16 cellular contexts compared by ENCODE assay signal in the genomic region with DNA sequence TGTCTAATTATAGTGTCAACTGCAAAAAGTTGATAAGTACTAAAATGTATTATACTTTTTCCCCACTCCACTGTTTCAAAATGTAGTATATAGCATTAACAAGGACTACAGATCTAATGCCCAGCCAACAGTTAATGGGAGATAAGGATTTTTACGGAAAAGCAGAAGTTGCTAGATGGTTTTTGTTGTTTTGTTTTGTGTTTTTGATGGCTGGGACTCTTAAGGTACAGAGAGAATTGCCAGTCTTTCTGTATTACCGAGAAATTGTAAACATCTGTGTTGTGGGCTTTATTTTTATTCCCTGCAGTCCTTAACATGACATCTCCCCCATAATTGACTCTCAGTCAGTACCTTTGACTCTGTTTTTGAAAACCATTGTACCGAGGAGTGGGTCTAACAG. TPM values are rescaled to one million over a fixed set of nuclear protein-coding genes. Genes with fewer than 3 reads are reported as not detected.
A peak's percentile ranks its signal among the peaks of the same experiment; 100 is the strongest.
DNase-seq lines count a peak whose midpoint lies in the region; ATAC-seq, FAIRE-seq and TF ChIP-seq lines count a peak whose summit lies in the region.
"Had no signal": no experiment of that assay in that cellular context is flagged by ENCODE, and none has a peak within 500 bp of the region (broad histone marks: within the 10 kb centered on the region; RNA-seq: fewer than 3 reads in every experiment).

No MANE protein-coding gene starts in this region.

- no peak for TF ChIP-seq EP300 in stomach (IDR thresholded peaks at IDR 0.05)

- H3K27me3 ChIP-seq in ascending aorta (no peaks in the 10 kb centered on the region), left lung (no peaks in the 10 kb centered on the region), stomach (no peaks in the 10 kb centered on the region)
- H3K27me3 ChIP-seq: testis had no signal

- 63 to 78% (median 70%) methylated on average over 3 of the region's 3 CpGs for WGBS in stomach, 5 donors

- TF ChIP-seq POLR2A in stomach (IDR thresholded peaks at IDR 0.05) (no peak), GM12892 (IDR thresholded peaks at IDR 0.05; ENCODE audit: low read depth, low read length) (no peak)

- H3K36me3 ChIP-seq in HEK293 (ENCODE audit: control insufficient read depth in 2 of 2, insufficient read depth in 1 of 2, low read length in 2 of 2), result no peaks in the 10 kb centered on the region
- H3K36me3 ChIP-seq in ascending aorta, result no peaks in the 10 kb centered on the region
- H3K36me3 ChIP-seq in left lung, result no peaks in the 10 kb centered on the region
- H3K36me3 ChIP-seq in stomach, result no peaks in the 10 kb centered on the region

- no peak overlapping the region for H3K4me3 ChIP-seq in HEK293 (ENCODE audit: low read depth, low read length)
- H3K4me3 ChIP-seq in ascending aorta, result no peak overlapping the region
- no peak overlapping the region for H3K4me3 ChIP-seq in left lung
- no peak overlapping the region for H3K4me3 ChIP-seq in stomach
- H3K4me3 ChIP-seq: testis had no signal

- H3K4me1 Mint-ChIP-seq in glutamatergic neuron (ENCODE audit: low read depth, unreplicated experiment), result peaks cover 51% of the 10 kb centered on the region

- ATAC-seq in left lung (no peak), GM18511 (IDR thresholded peaks at IDR 0.05; ENCODE audit: unreplicated experiment) (no peak), HG03139 (IDR thresholded peaks at IDR 0.05; ENCODE audit: unreplicated experiment) (no peak)

- DNase-seq in ascending aorta (ENCODE audit: low spot score in 2 of 2), result no peak
- DNase-seq in left lung, result no peak
- no peak for DNase-seq in stomach
- DNase-seq in glutamatergic neuron, result no peak
- DNase-seq in GM12892 (ENCODE audit: insufficient read length), result no peak
- DNase-seq: activated CD4-positive, alpha-beta T cell treated with anti-CD3 and anti-CD28 coated beads, Interleukin-2, amount 50 U/mL, for 4 hours; anterior cingulate cortex; midbrain; NCI-H1930; NCI-H774; occipital lobe; testis had no signal

- POLR2A ChIA-PET in HEK293 (lab: Yijun Ruan, JAX), result no interaction called here

- peaks cover 6% of the 10 kb centered on the region for H3K27me3 Mint-ChIP-seq in glutamatergic neuron (ENCODE audit: unreplicated experiment)

- intact Hi-C loops in ascending aorta (cut with DNase I), result loop anchor here (5.0 to 10.0 kb wide), 3 partner anchors 150 to 478 kb away; a partner anchor contains a TSS
- intact Hi-C loops in left lung (cut with DNase I), result no loop called here
- intact Hi-C loops in stomach (cut with DNase I; ENCODE audit: low total_unique reads), result no loop called here

- peaks cover 3% of the 10 kb centered on the region for H3K9me3 Mint-ChIP-seq in glutamatergic neuron (ENCODE audit: unreplicated experiment)
- H3K9me3 Mint-ChIP-seq: CD14-positive monocyte had no signal

- H3K27ac ChIP-seq in HEK293 (ENCODE audit: extremely low read depth, low read depth, low read length) (peak overlapping the region; percentile 61), ascending aorta (peak overlapping the region; percentile 95 to 99), left lung (peak overlapping the region; percentile 68 to 87), stomach (peak overlapping the region in 4 of 5 donors; percentile 80 to 85 (median 82))

- H3K4me3 Mint-ChIP-seq in glutamatergic neuron (ENCODE audit: unreplicated experiment), result no peak overlapping the region
- H3K4me3 Mint-ChIP-seq: CD14-positive monocyte had no signal

- no peak for FAIRE-seq in GM12892 (lab: Jason Lieb, UNC)

- no peak overlapping the region for H3K27ac Mint-ChIP-seq in glutamatergic neuron (ENCODE audit: unreplicated experiment)

- no peaks in the 10 kb centered on the region for H3K36me3 Mint-ChIP-seq in glutamatergic neuron (ENCODE audit: unreplicated experiment)
- H3K36me3 Mint-ChIP-seq: CD14-positive monocyte had no signal

- CTCF ChIA-PET in HEK293 (lab: Yijun Ruan, JAX), result no interaction called here

- peaks cover 80% of the 10 kb centered on the region for H3K4me1 ChIP-seq in HEK293 (ENCODE audit: control insufficient read depth, insufficient read depth, low read length)
- H3K4me1 ChIP-seq in ascending aorta, result peaks cover 38 to 84% of the 10 kb centered on the region in 2 donors
- peaks cover 43 to 76% of the 10 kb centered on the region in 2 donors for H3K4me1 ChIP-seq in left lung
- peaks cover 23 to 97% (median 66%) of the 10 kb centered on the region in 4 donors for H3K4me1 ChIP-seq in stomach

- H3K9me3 ChIP-seq in HEK293 (ENCODE audit: control insufficient read depth, insufficient read depth, low read depth, low read length) (no peaks in the 10 kb centered on the region), ascending aorta (no peaks in the 10 kb centered on the region), left lung (no peaks in the 10 kb centered on the region), stomach (no peaks in the 10 kb centered on the region)
- H3K9me3 ChIP-seq: testis had no signal

- TF ChIP-seq CTCF in HEK293 (tag by site-specific recombination; IDR thresholded peaks at IDR 0.05) (no peak), ascending aorta (IDR thresholded peaks at IDR 0.05) (no peak), left lung (IDR thresholded peaks at IDR 0.05) (no peak), stomach (IDR thresholded peaks at IDR 0.05) (no peak), glutamatergic neuron (IDR thresholded peaks at IDR 0.05; ENCODE audit: partially characterized antibody, unreplicated experiment) (no peak)

TF ChIP-seq in HEK293, 187 proteins besides CTCF, POLR2A, EP300 and RAD21:
- TF ChIP-seq IKZF3 (tag by site-specific recombination; IDR thresholded peaks at IDR 0.05) (0 out of 2 replicates have a peak, but pooled peaks have one; percentile 9), ZNF2 (tag by site-specific recombination; IDR thresholded peaks at IDR 0.05) (0 out of 2 replicates have a peak, but pooled peaks have one; percentile 35), ZBTB48 (tag by site-specific recombination; IDR thresholded peaks at IDR 0.05) (peak; percentile 13; the same call in 1 of the 2 replicates), ZBTB17 (tag by site-specific recombination; IDR thresholded peaks at IDR 0.05) (peak; percentile 53; the same call in 1 of the 2 replicates), ZNF335 (tag by site-specific recombination; conservative IDR thresholded peaks at IDR 0.05) (0 out of 2 replicates have a peak, but pooled peaks have one; percentile 10), ZNF324 (tag by site-specific recombination; IDR thresholded peaks at IDR 0.05) (no peak), ZNF239 (tag by site-specific recombination; IDR thresholded peaks at IDR 0.05) (peak; percentile 80; the same call in 1 of the 2 replicates), KLF16 (tag by site-specific recombination; IDR thresholded peaks at IDR 0.05) (no peak), ZNF121 (tag by site-specific recombination; IDR thresholded peaks at IDR 0.05) (peak; percentile 24; the same call in 1 of the 2 replicates)
- TF ChIP-seq, protein P1, sequence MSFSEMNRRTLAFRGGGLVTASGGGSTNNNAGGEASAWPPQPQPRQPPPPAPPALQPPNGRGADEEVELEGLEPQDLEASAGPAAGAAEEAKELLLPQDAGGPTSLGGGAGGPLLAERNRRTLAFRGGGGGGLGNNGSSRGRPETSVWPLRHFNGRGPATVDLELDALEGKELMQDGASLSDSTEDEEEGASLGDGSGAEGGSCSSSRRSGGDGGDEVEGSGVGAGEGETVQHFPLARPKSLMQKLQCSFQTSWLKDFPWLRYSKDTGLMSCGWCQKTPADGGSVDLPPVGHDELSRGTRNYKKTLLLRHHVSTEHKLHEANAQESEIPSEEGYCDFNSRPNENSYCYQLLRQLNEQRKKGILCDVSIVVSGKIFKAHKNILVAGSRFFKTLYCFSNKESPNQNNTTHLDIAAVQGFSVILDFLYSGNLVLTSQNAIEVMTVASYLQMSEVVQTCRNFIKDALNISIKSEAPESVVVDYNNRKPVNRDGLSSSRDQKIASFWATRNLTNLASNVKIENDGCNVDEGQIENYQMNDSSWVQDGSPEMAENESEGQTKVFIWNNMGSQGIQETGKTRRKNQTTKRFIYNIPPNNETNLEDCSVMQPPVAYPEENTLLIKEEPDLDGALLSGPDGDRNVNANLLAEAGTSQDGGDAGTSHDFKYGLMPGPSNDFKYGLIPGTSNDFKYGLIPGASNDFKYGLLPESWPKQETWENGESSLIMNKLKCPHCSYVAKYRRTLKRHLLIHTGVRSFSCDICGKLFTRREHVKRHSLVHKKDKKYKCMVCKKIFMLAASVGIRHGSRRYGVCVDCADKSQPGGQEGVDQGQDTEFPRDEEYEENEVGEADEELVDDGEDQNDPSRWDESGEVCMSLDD (tag by site-specific recombination; IDR thresholded peaks at IDR 0.05), result 0 out of 2 replicates have a peak, but pooled peaks have one; percentile 9
- TF ChIP-seq, protein P2, sequence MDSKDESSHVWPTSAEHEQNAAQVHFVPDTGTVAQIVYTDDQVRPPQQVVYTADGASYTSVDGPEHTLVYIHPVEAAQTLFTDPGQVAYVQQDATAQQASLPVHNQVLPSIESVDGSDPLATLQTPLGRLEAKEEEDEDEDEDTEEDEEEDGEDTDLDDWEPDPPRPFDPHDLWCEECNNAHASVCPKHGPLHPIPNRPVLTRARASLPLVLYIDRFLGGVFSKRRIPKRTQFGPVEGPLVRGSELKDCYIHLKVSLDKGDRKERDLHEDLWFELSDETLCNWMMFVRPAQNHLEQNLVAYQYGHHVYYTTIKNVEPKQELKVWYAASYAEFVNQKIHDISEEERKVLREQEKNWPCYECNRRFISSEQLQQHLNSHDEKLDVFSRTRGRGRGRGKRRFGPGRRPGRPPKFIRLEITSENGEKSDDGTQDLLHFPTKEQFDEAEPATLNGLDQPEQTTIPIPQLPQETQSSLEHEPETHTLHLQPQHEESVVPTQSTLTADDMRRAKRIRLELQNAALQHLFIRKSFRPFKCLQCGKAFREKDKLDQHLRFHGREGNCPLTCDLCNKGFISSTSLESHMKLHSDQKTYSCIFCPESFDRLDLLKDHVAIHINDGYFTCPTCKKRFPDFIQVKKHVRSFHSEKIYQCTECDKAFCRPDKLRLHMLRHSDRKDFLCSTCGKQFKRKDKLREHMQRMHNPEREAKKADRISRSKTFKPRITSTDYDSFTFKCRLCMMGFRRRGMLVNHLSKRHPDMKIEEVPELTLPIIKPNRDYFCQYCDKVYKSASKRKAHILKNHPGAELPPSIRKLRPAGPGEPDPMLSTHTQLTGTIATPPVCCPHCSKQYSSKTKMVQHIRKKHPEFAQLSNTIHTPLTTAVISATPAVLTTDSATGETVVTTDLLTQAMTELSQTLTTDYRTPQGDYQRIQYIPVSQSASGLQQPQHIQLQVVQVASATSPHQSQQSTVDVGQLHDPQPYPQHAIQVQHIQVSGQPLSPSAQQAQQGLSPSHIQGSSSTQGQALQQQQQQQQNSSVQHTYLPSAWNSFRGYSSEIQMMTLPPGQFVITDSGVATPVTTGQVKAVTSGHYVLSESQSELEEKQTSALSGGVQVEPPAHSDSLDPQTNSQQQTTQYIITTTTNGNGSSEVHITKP (tag by site-specific recombination; IDR thresholded peaks at IDR 0.05), result peak; percentile 19; the same call in 1 of the 2 replicates

RNA-seq across cellular contexts. Expression of a gene that starts 44.0 kb away (rescaled TPM):
- total RNA-seq in ascending aorta (262 TPM), left lung (100 to 1,000 TPM; 122 to 151 TPM), stomach (100 to 1,000 TPM in 4 of 5 donors, 10 to 100 TPM in 1; 67.1 to 558 (median 199) TPM), glutamatergic neuron (ENCODE audit: unreplicated experiment) (281 TPM)
- 10 to 100 TPM in 2 of 3 donors, 1 to 10 TPM in 1; 9.9 to 20.8 (median 15.3) TPM for polyA plus RNA-seq in stomach
- polyA plus RNA-seq in GM12892 (2012; ENCODE audit: missing spikeins), result 77.8 TPM
